Comparison of ENCODE assay signal across 26 cellular contexts in the genomic region with DNA sequence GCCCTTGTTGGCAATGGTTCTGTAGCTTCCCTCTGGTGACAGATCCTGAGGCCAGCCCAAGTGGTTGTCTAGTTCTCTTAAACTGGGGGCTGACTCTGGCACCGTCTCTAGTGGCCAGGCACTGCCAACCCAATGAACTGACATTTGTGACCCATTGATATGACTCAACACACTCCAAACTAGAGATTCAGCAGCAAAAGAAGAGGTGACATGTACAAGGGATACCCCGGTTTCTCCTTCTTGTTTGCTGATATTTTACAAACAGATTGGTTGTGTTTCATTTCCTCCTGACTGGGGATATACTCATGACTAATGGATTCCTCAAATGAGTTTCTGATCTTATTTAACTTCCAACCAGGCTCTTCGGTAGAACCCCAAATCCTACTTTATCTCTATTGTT.
"Had no signal": no experiment of that assay in that cellular context is flagged by ENCODE, and none has a peak within 500 bp of the region (broad histone marks: within the 10 kb centered on the region; RNA-seq: fewer than 3 reads in every experiment).

No MANE protein-coding gene starts in this region.

- H3K36me3 Mint-ChIP-seq: activated CD8-positive, alpha-beta memory T cell treated with anti-CD3 and anti-CD28 coated beads, Interleukin-2, amount 10 ng/mL, durations not matched to agents 7 days and 5 days; activated naive CD8-positive, alpha-beta T cell; natural killer cell treated with Interleukin-12 subunit alpha and Interleukin-12 subunit beta and Interleukin-15 and Interleukin-18, amount 100 ng/mL, for 72 hours had no signal

- H3K36me3 ChIP-seq: adrenal gland, left ventricle myocardium inferior, spleen, thoracic aorta had no signal

- H3K9me3 Mint-ChIP-seq: activated CD8-positive, alpha-beta T cell treated with anti-CD3 and anti-CD28 coated beads for 36 hours; activated T-cell treated with anti-CD3 and anti-CD28 coated beads, Interleukin-2, amount 50 U/mL, for 72 hours; natural killer cell treated with Interleukin-12 subunit alpha and Interleukin-12 subunit beta and Interleukin-15 and Interleukin-18, amount 100 ng/mL, for 72 hours; stimulated activated naive CD8-positive, alpha-beta T cell treated with anti-CD3 and anti-CD28 coated beads, Interleukin-15, Interleukin-2, amounts not matched to agents 100 ng/mL and 50 ng/mL, for 24 hours; T-helper 2 cell treated with Interferon-gamma antibody and Interleukin-4, amounts not matched to agents 5 μg/mL and 100 μg/mL, for 36 hours had no signal

- H3K27me3 ChIP-seq: adrenal gland, body of pancreas had no signal

- DNase-seq: activated CD4-positive, alpha-beta T cell treated with anti-CD3 and anti-CD28 coated beads, Interleukin-2, amount 50 U/mL, for 1 hour; activated CD4-positive, CD25-positive, alpha-beta regulatory T cell; activated CD8-positive, alpha-beta memory T cell treated with anti-CD3 and anti-CD28 coated beads, Interleukin-2, amount 10 ng/mL, durations not matched to agents 7 days and 5 days; activated CD8-positive, alpha-beta T cell treated with anti-CD3 and anti-CD28 coated beads for 36 hours; activated effector memory CD4-positive, alpha-beta T cell treated with Interleukin-2 at 50 U/mL for 16 hours; activated naive CD4-positive, alpha-beta T cell treated with Interleukin-2 at 50 U/mL for 16 hours; activated T-cell treated with anti-CD3 and anti-CD28 coated beads, Interleukin-2, amount 50 U/mL, for 72 hours; adrenal gland; aorta; body of pancreas; effector CD8-positive, alpha-beta T cell; glutamatergic neuron; left ventricle myocardium inferior; mesendoderm; posterior cingulate gyrus; right cardiac atrium; spleen; T-helper 1 cell; trophoblast cell had no signal

- H3K4me1 ChIP-seq: adrenal gland, body of pancreas, spleen had no signal

- H3K4me3 ChIP-seq: adrenal gland, body of pancreas, left ventricle myocardium inferior, lung, spleen, thoracic aorta had no signal

- H3K27ac Mint-ChIP-seq: activated CD8-positive, alpha-beta memory T cell treated with anti-CD3 and anti-CD28 coated beads, Interleukin-2, amount 10 ng/mL, durations not matched to agents 7 days and 5 days; activated CD8-positive, alpha-beta T cell treated with anti-CD3 and anti-CD28 coated beads for 36 hours; activated naive CD8-positive, alpha-beta T cell; activated T-cell treated with anti-CD3 and anti-CD28 coated beads, Interleukin-2, amount 50 U/mL, for 72 hours; natural killer cell treated with Interleukin-12 subunit alpha and Interleukin-12 subunit beta and Interleukin-15 and Interleukin-18, amount 100 ng/mL, for 72 hours; stimulated activated naive CD8-positive, alpha-beta T cell treated with anti-CD3 and anti-CD28 coated beads, Interleukin-15, Interleukin-2, amounts not matched to agents 100 ng/mL and 50 ng/mL, for 24 hours; T-helper 2 cell treated with Interferon-gamma antibody and Interleukin-4, amounts not matched to agents 5 μg/mL and 100 μg/mL, for 36 hours had no signal

- ATAC-seq: activated CD8-positive, alpha-beta memory T cell treated with anti-CD3 and anti-CD28 coated beads, Interleukin-2, amount 10 ng/mL, durations not matched to agents 7 days and 5 days; activated CD8-positive, alpha-beta T cell treated with anti-CD3 and anti-CD28 coated beads for 36 hours; activated T-cell treated with anti-CD3 and anti-CD28 coated beads, Interleukin-2, amount 50 U/mL, for 72 hours; body of pancreas; natural killer cell treated with Interleukin-12 subunit alpha and Interleukin-12 subunit beta and Interleukin-15 and Interleukin-18, amount 100 ng/mL, for 72 hours; right cardiac atrium had no signal

- H3K4me1 Mint-ChIP-seq: activated CD8-positive, alpha-beta memory T cell treated with anti-CD3 and anti-CD28 coated beads, Interleukin-2, amount 10 ng/mL, durations not matched to agents 7 days and 5 days had no signal

- H3K27ac ChIP-seq: adrenal gland, body of pancreas, epithelial cell of prostate, left ventricle myocardium inferior, spleen, thoracic aorta had no signal

- H3K4me3 Mint-ChIP-seq: activated CD8-positive, alpha-beta memory T cell treated with anti-CD3 and anti-CD28 coated beads, Interleukin-2, amount 10 ng/mL, durations not matched to agents 7 days and 5 days; activated CD8-positive, alpha-beta T cell treated with anti-CD3 and anti-CD28 coated beads for 36 hours; activated naive CD8-positive, alpha-beta T cell; activated T-cell treated with anti-CD3 and anti-CD28 coated beads, Interleukin-2, amount 50 U/mL, for 72 hours; natural killer cell treated with Interleukin-12 subunit alpha and Interleukin-12 subunit beta and Interleukin-15 and Interleukin-18, amount 100 ng/mL, for 72 hours; stimulated activated naive CD8-positive, alpha-beta T cell treated with anti-CD3 and anti-CD28 coated beads, Interleukin-15, Interleukin-2, amounts not matched to agents 100 ng/mL and 50 ng/mL, for 24 hours; T-helper 2 cell treated with Interferon-gamma antibody and Interleukin-4, amounts not matched to agents 5 μg/mL and 100 μg/mL, for 36 hours had no signal
